In the genomic region with DNA sequence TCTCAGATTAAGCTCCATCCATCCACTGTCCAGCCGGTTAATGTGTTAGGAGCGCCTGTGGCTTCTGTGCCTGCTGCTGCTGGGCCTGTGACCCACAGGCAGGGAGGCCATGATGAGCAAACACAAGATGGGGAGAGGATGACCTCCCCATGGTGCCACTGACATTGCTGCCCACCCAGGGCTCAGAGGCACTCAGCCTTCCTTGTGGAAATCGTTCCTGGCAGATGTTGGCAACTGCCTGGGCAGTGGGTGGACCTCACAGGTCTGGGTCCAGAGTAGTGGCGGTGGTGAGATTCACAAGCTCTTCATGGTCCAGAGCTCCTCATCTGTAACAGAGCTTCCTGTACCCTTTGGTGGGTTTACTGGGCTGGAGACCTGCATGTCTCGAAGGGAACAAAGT, we compare ENCODE assay signal across 23 cellular contexts.
"Had no signal": no experiment of that assay in that cellular context is flagged by ENCODE, and none has a peak within 500 bp of the region (broad histone marks: within the 10 kb centered on the region; RNA-seq: fewer than 3 reads in every experiment).

No MANE protein-coding gene starts in this region.

- ATAC-seq: effector memory CD8-positive, alpha-beta T cell; left ventricle myocardium superior; mucosa of descending colon; natural killer cell treated with Interleukin-12 subunit alpha and Interleukin-12 subunit beta and Interleukin-15 and Interleukin-18, amount 100 ng/mL, for 72 hours; psoas muscle; right cardiac atrium; stimulated activated naive CD8-positive, alpha-beta T cell treated with anti-CD3 and anti-CD28 coated beads, Interleukin-15, amount 100 ng/mL, for 72 hours had no signal

- H3K27me3 ChIP-seq: neutrophil, suprapubic skin, transverse colon had no signal

- H3K36me3 ChIP-seq: neutrophil, suprapubic skin, transverse colon had no signal

- H3K9me3 ChIP-seq: mucosa of descending colon, neutrophil, psoas muscle, suprapubic skin, transverse colon had no signal

- DNase-seq: cortex of kidney; effector memory CD8-positive, alpha-beta T cell; hypothalamus; left ventricle myocardium superior; mucosa of descending colon; naive B cell; right cardiac atrium; small intestine; stimulated activated CD4-positive, alpha-beta T cell treated with anti-CD3 and anti-CD28 coated beads, Interleukin-12 subunit alpha, Interleukin-12 subunit beta, amount 100 ng/mL, for 4 hours; stimulated activated CD4-positive, alpha-beta T cell treated with anti-CD3 and anti-CD28 coated beads, Interleukin-1b, Interleukin-23, amount 100 ng/mL, for 48 hours; stimulated activated CD4-positive, alpha-beta T cell treated with anti-CD3 and anti-CD28 coated beads, Interleukin-4, amount 100 ng/mL, for 1 hour; stimulated activated CD8-positive, alpha-beta memory T cell treated with anti-CD3 and anti-CD28 coated beads, Interleukin-4, amount 100 ng/mL, for 48 hours; stimulated activated naive CD4-positive, alpha-beta T cell; stimulated activated naive CD8-positive, alpha-beta T cell treated with anti-CD3 and anti-CD28 coated beads, Interleukin-15, amount 100 ng/mL, for 72 hours; transverse colon had no signal

- H3K4me3 ChIP-seq: lung, mucosa of descending colon, psoas muscle, suprapubic skin, transverse colon had no signal

- H3K27ac ChIP-seq: neutrophil, psoas muscle, suprapubic skin, transverse colon had no signal

- H3K4me1 ChIP-seq: psoas muscle, suprapubic skin, transverse colon had no signal

- FAIRE-seq: endometrium, frontal cortex, keratinocyte, small intestine had no signal
